ENCODE assay signal across 1 cellular context in the genomic region with DNA sequence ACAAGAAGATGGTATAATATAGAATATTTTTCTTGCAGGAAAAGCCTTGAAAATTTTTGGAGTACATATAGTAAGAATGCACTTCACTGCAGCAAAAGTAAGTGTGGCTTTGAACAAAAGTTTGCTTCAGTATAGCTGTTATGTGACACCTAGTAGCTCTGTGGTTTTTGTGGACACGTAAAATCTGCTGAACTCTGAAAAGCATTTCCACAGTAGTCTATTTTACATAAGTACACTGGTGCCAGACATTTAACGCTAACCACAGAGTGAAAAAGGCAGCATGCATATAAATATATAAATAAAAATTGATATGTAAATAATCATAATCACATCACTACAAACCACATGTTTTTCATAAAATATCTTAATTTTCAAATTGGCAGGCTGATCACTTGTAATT.
TF ChIP-seq lines count a peak whose summit lies in the region.

No MANE protein-coding gene starts in this region.

TF ChIP-seq in GM12878, 131 proteins besides CTCF, POLR2A, EP300 and RAD21:
- TF ChIP-seq CREM (IDR thresholded peaks at IDR 0.05; ENCODE audit: low read depth): no peak
- TF ChIP-seq, protein P1, sequence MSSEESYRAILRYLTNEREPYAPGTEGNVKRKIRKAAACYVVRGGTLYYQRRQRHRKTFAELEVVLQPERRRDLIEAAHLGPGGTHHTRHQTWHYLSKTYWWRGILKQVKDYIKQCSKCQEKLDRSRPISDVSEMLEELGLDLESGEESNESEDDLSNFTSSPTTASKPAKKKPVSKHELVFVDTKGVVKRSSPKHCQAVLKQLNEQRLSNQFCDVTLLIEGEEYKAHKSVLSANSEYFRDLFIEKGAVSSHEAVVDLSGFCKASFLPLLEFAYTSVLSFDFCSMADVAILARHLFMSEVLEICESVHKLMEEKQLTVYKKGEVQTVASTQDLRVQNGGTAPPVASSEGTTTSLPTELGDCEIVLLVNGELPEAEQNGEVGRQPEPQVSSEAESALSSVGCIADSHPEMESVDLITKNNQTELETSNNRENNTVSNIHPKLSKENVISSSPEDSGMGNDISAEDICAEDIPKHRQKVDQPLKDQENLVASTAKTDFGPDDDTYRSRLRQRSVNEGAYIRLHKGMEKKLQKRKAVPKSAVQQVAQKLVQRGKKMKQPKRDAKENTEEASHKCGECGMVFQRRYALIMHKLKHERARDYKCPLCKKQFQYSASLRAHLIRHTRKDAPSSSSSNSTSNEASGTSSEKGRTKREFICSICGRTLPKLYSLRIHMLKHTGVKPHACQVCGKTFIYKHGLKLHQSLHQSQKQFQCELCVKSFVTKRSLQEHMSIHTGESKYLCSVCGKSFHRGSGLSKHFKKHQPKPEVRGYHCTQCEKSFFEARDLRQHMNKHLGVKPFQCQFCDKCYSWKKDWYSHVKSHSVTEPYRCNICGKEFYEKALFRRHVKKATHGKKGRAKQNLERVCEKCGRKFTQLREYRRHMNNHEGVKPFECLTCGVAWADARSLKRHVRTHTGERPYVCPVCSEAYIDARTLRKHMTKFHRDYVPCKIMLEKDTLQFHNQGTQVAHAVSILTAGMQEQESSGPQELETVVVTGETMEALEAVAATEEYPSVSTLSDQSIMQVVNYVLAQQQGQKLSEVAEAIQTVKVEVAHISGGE (CRISPR knock-in tag; IDR thresholded peaks at IDR 0.05): no peak
- no peak for TF ChIP-seq CEBPB (IDR thresholded peaks at IDR 0.05; ENCODE audit: borderline replicate concordance in 1 of 2, low read depth in 2 of 2, low read length in 2 of 2)
- TF ChIP-seq RUNX3 (IDR thresholded peaks at IDR 0.05; ENCODE audit: low read length): peak; percentile 65
- TF ChIP-seq SUPT20H (IDR thresholded peaks at IDR 0.05; ENCODE audit: borderline replicate concordance, control insufficient read depth, low read depth, low read length): no peak
- TF ChIP-seq SMAD1 (IDR thresholded peaks at IDR 0.05; ENCODE audit: low read depth, partially characterized antibody): no peak
- TF ChIP-seq ETV6 (conservative IDR thresholded peaks at IDR 0.05 in 1 of 2, IDR thresholded peaks at IDR 0.05 in 1 of 2; ENCODE audit: borderline replicate concordance in 1 of 2, low read depth in 1 of 2): no peak
- TF ChIP-seq RFX5 (IDR thresholded peaks at IDR 0.05; ENCODE audit: low read depth, low read length): no peak
- TF ChIP-seq MTA2 (IDR thresholded peaks at IDR 0.05; ENCODE audit: low read depth): peak; percentile 24; the same call in 1 of the 2 replicates
- no peak for TF ChIP-seq SIN3A (IDR thresholded peaks at IDR 0.05; ENCODE audit: low read depth, low read length)
- TF ChIP-seq, protein P2, sequence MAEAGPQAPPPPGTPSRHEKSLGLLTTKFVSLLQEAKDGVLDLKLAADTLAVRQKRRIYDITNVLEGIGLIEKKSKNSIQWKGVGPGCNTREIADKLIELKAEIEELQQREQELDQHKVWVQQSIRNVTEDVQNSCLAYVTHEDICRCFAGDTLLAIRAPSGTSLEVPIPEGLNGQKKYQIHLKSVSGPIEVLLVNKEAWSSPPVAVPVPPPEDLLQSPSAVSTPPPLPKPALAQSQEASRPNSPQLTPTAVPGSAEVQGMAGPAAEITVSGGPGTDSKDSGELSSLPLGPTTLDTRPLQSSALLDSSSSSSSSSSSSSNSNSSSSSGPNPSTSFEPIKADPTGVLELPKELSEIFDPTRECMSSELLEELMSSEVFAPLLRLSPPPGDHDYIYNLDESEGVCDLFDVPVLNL (IDR thresholded peaks at IDR 0.05; ENCODE audit: low read depth, low read length): no peak
- TF ChIP-seq, protein P3, sequence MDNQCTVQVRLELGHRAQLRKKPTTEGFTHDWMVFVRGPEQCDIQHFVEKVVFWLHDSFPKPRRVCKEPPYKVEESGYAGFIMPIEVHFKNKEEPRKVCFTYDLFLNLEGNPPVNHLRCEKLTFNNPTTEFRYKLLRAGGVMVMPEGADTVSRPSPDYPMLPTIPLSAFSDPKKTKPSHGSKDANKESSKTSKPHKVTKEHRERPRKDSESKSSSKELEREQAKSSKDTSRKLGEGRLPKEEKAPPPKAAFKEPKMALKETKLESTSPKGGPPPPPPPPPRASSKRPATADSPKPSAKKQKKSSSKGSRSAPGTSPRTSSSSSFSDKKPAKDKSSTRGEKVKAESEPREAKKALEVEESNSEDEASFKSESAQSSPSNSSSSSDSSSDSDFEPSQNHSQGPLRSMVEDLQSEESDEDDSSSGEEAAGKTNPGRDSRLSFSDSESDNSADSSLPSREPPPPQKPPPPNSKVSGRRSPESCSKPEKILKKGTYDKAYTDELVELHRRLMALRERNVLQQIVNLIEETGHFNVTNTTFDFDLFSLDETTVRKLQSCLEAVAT (IDR thresholded peaks at IDR 0.05): 0 out of 2 replicates have a peak, but pooled peaks have one; percentile 22
- no peak for TF ChIP-seq SMC3 (IDR thresholded peaks at IDR 0.05; ENCODE audit: borderline replicate concordance, low read length)
- TF ChIP-seq WRNIP1 (IDR thresholded peaks at IDR 0.05; ENCODE audit: borderline replicate concordance, low read depth, low read length): no peak
- TF ChIP-seq FOXM1 (IDR thresholded peaks at IDR 0.05; ENCODE audit: low read depth, low read length): no peak
- TF ChIP-seq, protein P4, sequence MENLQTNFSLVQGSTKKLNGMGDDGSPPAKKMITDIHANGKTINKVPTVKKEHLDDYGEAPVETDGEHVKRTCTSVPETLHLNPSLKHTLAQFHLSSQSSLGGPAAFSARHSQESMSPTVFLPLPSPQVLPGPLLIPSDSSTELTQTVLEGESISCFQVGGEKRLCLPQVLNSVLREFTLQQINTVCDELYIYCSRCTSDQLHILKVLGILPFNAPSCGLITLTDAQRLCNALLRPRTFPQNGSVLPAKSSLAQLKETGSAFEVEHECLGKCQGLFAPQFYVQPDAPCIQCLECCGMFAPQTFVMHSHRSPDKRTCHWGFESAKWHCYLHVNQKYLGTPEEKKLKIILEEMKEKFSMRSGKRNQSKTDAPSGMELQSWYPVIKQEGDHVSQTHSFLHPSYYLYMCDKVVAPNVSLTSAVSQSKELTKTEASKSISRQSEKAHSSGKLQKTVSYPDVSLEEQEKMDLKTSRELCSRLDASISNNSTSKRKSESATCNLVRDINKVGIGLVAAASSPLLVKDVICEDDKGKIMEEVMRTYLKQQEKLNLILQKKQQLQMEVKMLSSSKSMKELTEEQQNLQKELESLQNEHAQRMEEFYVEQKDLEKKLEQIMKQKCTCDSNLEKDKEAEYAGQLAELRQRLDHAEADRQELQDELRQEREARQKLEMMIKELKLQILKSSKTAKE (IDR thresholded peaks at IDR 0.05; ENCODE audit: low read depth, poor library complexity, severe bottlenecking): peak; percentile 63
